8 cellular contexts compared by ENCODE assay signal in genomic region chr6:15661815-15662245, GRCh38. TPM values are rescaled to one million over a fixed set of nuclear protein-coding genes. Genes with fewer than 3 reads are reported as not detected.
DNase-seq lines count a peak whose midpoint lies in the region; ATAC-seq and TF ChIP-seq lines count a peak whose summit lies in the region.

No MANE protein-coding gene starts in this region.

- H3K27me3 ChIP-seq in neural progenitor cell: peaks cover 21% of the 10 kb centered on the region

- peaks cover 2% of the 10 kb centered on the region for H3K36me3 ChIP-seq in neural progenitor cell

- peak overlapping the region; percentile 73 for H3K4me3 ChIP-seq in neural progenitor cell

- H3K9ac ChIP-seq in neural progenitor cell: no peak overlapping the region

- peaks cover 11% of the 10 kb centered on the region for H3K36me3 Mint-ChIP-seq in effector memory CD8-positive, alpha-beta T cell (ENCODE audit: insufficient read depth)
- peaks cover 3% of the 10 kb centered on the region for H3K36me3 Mint-ChIP-seq in neural progenitor cell

- peak overlapping the region; percentile 89 for H3K4me2 ChIP-seq in neural progenitor cell

- no peak for ATAC-seq in effector memory CD8-positive, alpha-beta T cell (replicated peaks)
- no peak for ATAC-seq in GM18517 (IDR thresholded peaks at IDR 0.05; ENCODE audit: unreplicated experiment)

- H3K27me3 Mint-ChIP-seq in effector memory CD8-positive, alpha-beta T cell: no peaks in the 10 kb centered on the region
- peaks cover 2% of the 10 kb centered on the region for H3K27me3 Mint-ChIP-seq in neural progenitor cell (ENCODE audit: insufficient read depth, low read depth)

- H3K4me1 Mint-ChIP-seq in effector memory CD8-positive, alpha-beta T cell (ENCODE audit: low read depth in 2 of 2): peaks cover 17 to 29% of the 10 kb centered on the region in 2 donors
- H3K4me1 Mint-ChIP-seq in neural progenitor cell: peaks cover 11% of the 10 kb centered on the region

- H3K4me1 ChIP-seq in neural progenitor cell: peaks cover 18% of the 10 kb centered on the region

- TF ChIP-seq CTCF in neural progenitor cell (IDR thresholded peaks at IDR 0.05): no peak

- peak overlapping the region; percentile 89 for H2AFZ ChIP-seq in neural progenitor cell (replicated peaks)

- H3K4me3 Mint-ChIP-seq in effector memory CD8-positive, alpha-beta T cell: peak overlapping the region; percentile 82 to 88
- H3K4me3 Mint-ChIP-seq in neural progenitor cell: peak overlapping the region; percentile 83

- H3K27ac Mint-ChIP-seq in effector memory CD8-positive, alpha-beta T cell: peak overlapping the region; percentile 36 to 69
- H3K27ac Mint-ChIP-seq in neural progenitor cell: no peak overlapping the region

- H3K27ac ChIP-seq in neural progenitor cell: no peak overlapping the region

- peaks cover 5% of the 10 kb centered on the region for H4K20me1 ChIP-seq in neural progenitor cell (ENCODE audit: low read depth)

- H3K9me3 ChIP-seq in neural progenitor cell (ENCODE audit: low read depth): no peaks in the 10 kb centered on the region

- no peaks in the 10 kb centered on the region for H3K9me3 Mint-ChIP-seq in effector memory CD8-positive, alpha-beta T cell
- no peaks in the 10 kb centered on the region for H3K9me3 Mint-ChIP-seq in neural progenitor cell

- DNase-seq in EH (ENCODE audit: low read depth) (peak; percentile 4), NCI-H526 (lab: John Stamatoyannopoulos, UW) (peak; percentile 73 to 86), neural progenitor cell (ENCODE audit: low spot score) (no peak), mesenteric fat pad (ENCODE audit: low spot score) (no peak), T-helper 9 cell (no peak), AG08396 (ENCODE audit: low spot score) (no peak)
- DNase-seq in effector memory CD8-positive, alpha-beta T cell: no peak

- peaks cover 16% of the 10 kb centered on the region for H3F3A ChIP-seq in neural progenitor cell (ENCODE audit: low read depth)

- peaks cover 6% of the 10 kb centered on the region for H3K79me2 ChIP-seq in neural progenitor cell (ENCODE audit: low read depth)

RNA-seq across cellular contexts. Expression of gene DTNBP1, which starts 1.0 kb away (rescaled TPM):
- total RNA-seq in neural progenitor cell (ENCODE audit: low replicate concordance): 4.5 and 6.0 TPM in 2 replicates
- total RNA-seq in mesenteric fat pad: 21.9 TPM

Comparison
In these comparisons a context has a peak if more than half of its experiments do, and no peak if none do; other contexts are left out.
1. DNase-seq: peak in EH (single experiment) and NCI-H526 (2 of 2); none in effector memory CD8-positive, alpha-beta T cell (0 of 3), neural progenitor cell (single experiment), mesenteric fat pad (single experiment), T-helper 9 cell (single experiment) and AG08396 (single experiment).